In the genomic region with DNA sequence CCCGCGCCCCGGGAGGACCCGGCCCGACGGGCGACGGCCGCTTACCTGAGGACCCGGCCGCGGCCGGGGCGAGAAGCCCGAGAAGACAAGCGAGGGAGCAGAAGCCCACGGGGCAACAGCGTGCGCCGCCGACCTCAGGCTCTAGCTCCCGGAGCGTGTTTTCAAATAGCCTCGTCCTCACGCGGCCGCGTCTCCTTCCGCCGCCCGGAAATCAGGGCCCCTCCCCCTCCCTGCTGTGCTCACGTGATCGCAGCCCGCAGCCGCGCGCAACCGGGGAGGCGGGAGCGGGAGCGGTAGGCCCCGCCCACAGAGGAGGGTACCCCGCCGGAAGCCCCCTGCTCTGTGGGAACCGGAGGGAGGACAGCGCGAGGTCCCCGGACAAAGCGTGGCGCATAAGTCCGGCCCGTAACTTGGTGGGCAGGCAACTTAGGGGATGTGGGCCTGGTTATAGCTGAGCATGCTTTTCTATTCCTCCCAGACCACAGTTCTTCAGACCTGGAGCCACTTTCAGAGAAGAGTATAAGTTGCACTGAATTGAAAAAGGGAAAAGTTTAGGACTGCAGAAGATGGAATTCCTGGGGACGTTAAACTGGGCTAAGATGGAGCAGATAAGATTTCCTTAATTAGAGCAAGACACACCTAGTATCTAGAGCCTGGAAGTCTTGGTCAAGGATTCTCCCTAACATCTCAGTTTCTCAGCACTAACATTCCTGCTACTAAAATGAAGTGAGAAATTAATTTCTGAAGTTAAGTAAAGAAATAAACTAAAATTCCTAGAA, we compare ENCODE assay signal across 8 cellular contexts.
DNase-seq lines count a peak whose midpoint lies in the region; ATAC-seq lines count a peak whose summit lies in the region.

TEX10 (minus strand) TSS at position 216 of the 779 bp plus-strand sequence. CDS start 3,579 bp downstream, outside the sequence.

- ATAC-seq in GM19043 (IDR thresholded peaks at IDR 0.05; ENCODE audit: low read depth, unreplicated experiment) (peak; percentile 73), HG03378 (IDR thresholded peaks at IDR 0.05; ENCODE audit: unreplicated experiment) (peak; percentile 68)

- peak; percentile 98 for DNase-seq in AG20443 (ENCODE audit: low spot score)
- DNase-seq in NCI-H510A (lab: John Stamatoyannopoulos, UW): peak; percentile 83
- peak; percentile 82 to 84 for DNase-seq in activated CD4-positive, alpha-beta T cell treated with anti-CD3 and anti-CD28 coated beads for 24 hours (ENCODE audit: low read depth in 2 of 2)
- DNase-seq in kidney glomerular epithelial cell (lab: John Stamatoyannopoulos, UW): peak; percentile 45
- DNase-seq in stimulated activated CD4-positive, alpha-beta T cell treated with anti-CD3 and anti-CD28 coated beads, Interleukin-15, amount 100 ng/mL, for 48 hours (ENCODE audit: low read depth in 2 of 2): peak; percentile 79 to 86

- H3K27ac ChIP-seq in cingulate gyrus (ENCODE audit: low read depth, low read length): peak within 1 kb of the TSS; percentile 51

Comparison
In these comparisons a context has a peak if more than half of its experiments do, and no peak if none do; other contexts are left out.
1. Peak in every context shown above with its lines: DNase-seq, ATAC-seq and H3K27ac ChIP-seq.
2. DNase-seq: peak in every context shown above with its lines; median percentile 98 in AG20443; 83 in NCI-H510A; 83 in activated CD4-positive, alpha-beta T cell treated with anti-CD3 and anti-CD28 coated beads for 24 hours; 82 in stimulated activated CD4-positive, alpha-beta T cell treated with anti-CD3 and anti-CD28 coated beads, Interleukin-15, amount 100 ng/mL, for 48 hours; 45 in kidney glomerular epithelial cell.